In the genomic region with DNA sequence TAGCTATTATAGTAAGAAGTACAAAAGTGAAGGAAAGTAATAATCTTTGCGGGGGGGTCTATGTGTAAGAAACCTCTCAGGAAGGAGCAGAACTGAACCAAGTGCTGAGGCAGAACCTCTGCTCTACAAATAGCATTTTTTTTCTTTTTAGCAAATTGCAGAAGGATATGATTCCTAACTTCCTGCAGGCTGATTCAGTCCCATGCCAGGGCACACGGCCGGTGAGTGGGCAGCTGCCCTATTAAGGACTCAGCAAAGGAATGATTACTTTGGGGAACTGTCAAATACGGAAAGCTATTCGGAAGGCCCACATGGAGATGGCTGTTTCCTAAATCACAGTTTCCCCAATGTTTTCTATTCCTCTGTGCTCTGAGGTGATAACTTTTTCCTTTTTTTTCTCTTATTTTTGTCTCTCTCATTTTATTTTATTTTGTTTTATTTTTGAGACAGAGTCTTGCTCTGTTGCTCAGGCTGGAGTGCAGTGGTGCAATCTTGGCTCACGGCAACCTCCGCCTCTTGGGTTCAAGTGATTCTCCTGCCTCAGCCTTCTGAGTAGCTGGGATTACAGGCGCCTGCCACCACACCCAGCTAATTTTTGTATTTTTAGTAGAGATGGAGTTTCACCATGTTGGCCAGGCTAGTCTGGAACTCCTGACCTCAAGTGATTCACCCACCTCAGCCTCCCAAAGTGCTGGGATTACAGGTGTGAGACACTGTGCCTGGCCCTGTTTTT, we compare ENCODE assay signal across 1 cellular context.
TF ChIP-seq lines count a peak whose summit lies in the region.

No MANE protein-coding gene starts in this region.

TF ChIP-seq in SK-N-SH, 30 proteins besides CTCF, POLR2A, EP300 and RAD21 (continued from another document):
- TF ChIP-seq, protein P1, sequence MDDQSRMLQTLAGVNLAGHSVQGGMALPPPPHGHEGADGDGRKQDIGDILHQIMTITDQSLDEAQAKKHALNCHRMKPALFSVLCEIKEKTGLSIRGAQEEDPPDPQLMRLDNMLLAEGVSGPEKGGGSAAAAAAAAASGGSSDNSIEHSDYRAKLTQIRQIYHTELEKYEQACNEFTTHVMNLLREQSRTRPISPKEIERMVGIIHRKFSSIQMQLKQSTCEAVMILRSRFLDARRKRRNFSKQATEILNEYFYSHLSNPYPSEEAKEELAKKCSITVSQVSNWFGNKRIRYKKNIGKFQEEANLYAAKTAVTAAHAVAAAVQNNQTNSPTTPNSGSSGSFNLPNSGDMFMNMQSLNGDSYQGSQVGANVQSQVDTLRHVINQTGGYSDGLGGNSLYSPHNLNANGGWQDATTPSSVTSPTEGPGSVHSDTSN (IDR thresholded peaks at IDR 0.05) = 0 out of 2 replicates have a peak, but pooled peaks have one; percentile 9
- TF ChIP-seq, protein P2, sequence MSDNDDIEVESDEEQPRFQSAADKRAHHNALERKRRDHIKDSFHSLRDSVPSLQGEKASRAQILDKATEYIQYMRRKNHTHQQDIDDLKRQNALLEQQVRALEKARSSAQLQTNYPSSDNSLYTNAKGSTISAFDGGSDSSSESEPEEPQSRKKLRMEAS (IDR thresholded peaks at IDR 0.05; ENCODE audit: low read depth) = 0 out of 2 replicates have a peak, but pooled peaks have one; percentile 11
- TF ChIP-seq JUND (IDR thresholded peaks at IDR 0.05) (0 out of 2 replicates have a peak, but pooled peaks have one; percentile 17), FOSL2 (IDR thresholded peaks at IDR 0.05; ENCODE audit: borderline replicate concordance, low read depth) (peak; percentile 31; the same call in 1 of the 2 replicates)
